Comparison of ENCODE assay signal across 2 cellular contexts in genomic region chr22:22943521-22944267, GRCh38.
TF ChIP-seq lines count a peak whose summit lies in the region.

No MANE protein-coding gene starts in this region.

TF ChIP-seq in GM23338, 12 proteins besides CTCF, POLR2A, EP300 and RAD21:
- TF ChIP-seq ETS1 (IDR thresholded peaks at IDR 0.05) (no peak), NANOG (IDR thresholded peaks at IDR 0.05; ENCODE audit: borderline replicate concordance) (no peak), ZNF462 (CRISPR knock-in tag; IDR thresholded peaks at IDR 0.05) (no peak), EZH2phosphoT487 (IDR thresholded peaks at IDR 0.05; ENCODE audit: unreplicated experiment) (no peak), REST (IDR thresholded peaks at IDR 0.05; ENCODE audit: unreplicated experiment) (no peak), EZH2 (IDR thresholded peaks at IDR 0.05; ENCODE audit: low read depth, unreplicated experiment) (no peak), ZNF331 (CRISPR knock-in tag; IDR thresholded peaks at IDR 0.05; ENCODE audit: low read depth) (no peak), STAT1 (IDR thresholded peaks at IDR 0.05; ENCODE audit: unreplicated experiment) (no peak), JUNB (IDR thresholded peaks at IDR 0.05; ENCODE audit: unreplicated experiment) (no peak), CREB1 (CRISPR knock-in tag; IDR thresholded peaks at IDR 0.05; ENCODE audit: low read depth) (no peak), ZNF114 (CRISPR knock-in tag; IDR thresholded peaks at IDR 0.05) (no peak), POLR2AphosphoS5 (IDR thresholded peaks at IDR 0.05; ENCODE audit: low read depth) (no peak)

TF ChIP-seq in K562, 482 proteins besides CTCF, POLR2A, EP300 and RAD21:
- TF ChIP-seq PHTF2 (CRISPR knock-in tag; IDR thresholded peaks at IDR 0.05) (no peak), BACH1 (tag; IDR thresholded peaks at IDR 0.05) (no peak), KAT2B (IDR thresholded peaks at IDR 0.05; ENCODE audit: low read depth, low read length) (no peak), TBP (optimal IDR thresholded peaks at IDR 0.05; ENCODE audit: low read depth, low read length) (peak; percentile 15), MXD1 (CRISPR knock-in tag; IDR thresholded peaks at IDR 0.05; ENCODE audit: borderline replicate concordance, poor library complexity, severe bottlenecking) (no peak), CHD2 (IDR thresholded peaks at IDR 0.05; ENCODE audit: low read depth, low read length) (no peak), USF2 (CRISPR knock-in tag; IDR thresholded peaks at IDR 0.05) (peak; percentile 77), ZNF324 (CRISPR knock-in tag; IDR thresholded peaks at IDR 0.05) (no peak), DEAF1 (CRISPR knock-in tag; IDR thresholded peaks at IDR 0.05) (no peak), ZBTB40 (IDR thresholded peaks at IDR 0.05) (no peak), ZBTB40 (CRISPR knock-in tag; IDR thresholded peaks at IDR 0.05) (0 out of 2 replicates have a peak, but pooled peaks have one; percentile 30), GTF3C2 (IDR thresholded peaks at IDR 0.05; ENCODE audit: borderline replicate concordance, extremely low read depth, insufficient read length) (no peak), SIN3B (IDR thresholded peaks at IDR 0.05; ENCODE audit: low read depth) (no peak), UBTF (IDR thresholded peaks at IDR 0.05; ENCODE audit: borderline replicate concordance in 1 of 2, low read depth in 2 of 2, low read length in 2 of 2) (peak; percentile 39 to 58; a peak in 1 of 4 replicates)
